ENCODE assay signal across 16 cellular contexts in the genomic region with DNA sequence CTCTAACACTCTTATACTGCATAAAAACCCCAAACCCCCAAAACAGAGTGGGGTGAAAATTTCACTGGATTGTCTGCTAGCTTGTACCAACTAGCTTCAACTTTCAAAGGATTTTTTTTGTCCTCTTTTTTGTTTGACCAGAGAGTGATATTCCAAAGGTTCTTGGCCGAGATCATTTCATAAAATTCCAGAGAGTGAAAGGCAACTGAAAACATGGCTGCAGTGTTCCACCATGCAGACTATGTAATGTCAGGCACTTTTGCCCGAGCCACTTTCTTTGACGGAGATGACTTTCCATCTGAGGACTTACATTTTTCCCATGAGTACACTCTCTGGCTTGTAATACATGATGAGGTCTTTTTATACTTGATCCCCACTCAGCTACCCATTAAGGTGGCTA.
DNase-seq lines count a peak whose midpoint lies in the region; TF ChIP-seq lines count a peak whose summit lies in the region.
"Had no signal": no experiment of that assay in that cellular context is flagged by ENCODE, and none has a peak within 500 bp of the region (broad histone marks: within the 10 kb centered on the region; RNA-seq: fewer than 3 reads in every experiment).

No MANE protein-coding gene starts in this region.

- H2BK12ac ChIP-seq in trophoblast cell (ENCODE audit: low read length) = peak overlapping the region; percentile 32

- H3K27ac ChIP-seq in esophagus muscularis mucosa (replicated peaks in 1 of 4) = peak overlapping the region in 3 of 4 donors; percentile 49 to 71 (median 52)
- peak overlapping the region; percentile 79 for H3K27ac ChIP-seq in trophoblast cell (ENCODE audit: low read depth, low read length)
- H3K27ac ChIP-seq: BLaER1, HL-60 had no signal

- peak overlapping the region; percentile 85 for H2BK120ac ChIP-seq in trophoblast cell (ENCODE audit: insufficient read depth, low read length, poor library complexity)

- H3K27ac Mint-ChIP-seq in Calu3 (ENCODE audit: unreplicated experiment) = peak overlapping the region; percentile 81
- H3K27ac Mint-ChIP-seq: CD8-positive, alpha-beta memory T cell had no signal

- H2AFZ ChIP-seq in trophoblast cell (ENCODE audit: insufficient read depth, low read length, poor library complexity) = no peak overlapping the region

- H3K9me3 ChIP-seq in BE2C (no peaks in the 10 kb centered on the region), esophagus muscularis mucosa (no peaks in the 10 kb centered on the region), trophoblast cell (ENCODE audit: insufficient read depth, low read depth, low read length) (no peaks in the 10 kb centered on the region)
- H3K9me3 ChIP-seq: BLaER1 had no signal

- H3K4me2 ChIP-seq in trophoblast cell (ENCODE audit: low read length) = no peak overlapping the region
- H3K4me2 ChIP-seq: BLaER1 had no signal

- H3K27me3 Mint-ChIP-seq in Calu3 (ENCODE audit: unreplicated experiment) = no peaks in the 10 kb centered on the region
- H3K27me3 Mint-ChIP-seq: CD8-positive, alpha-beta memory T cell had no signal

- intact Hi-C loops in Calu3 (cut with micrococcal nuclease; ENCODE audit: unreplicated experiment) (no loop called here), esophagus muscularis mucosa (cut with DNase I) (no loop called here)

- H3K36me3 ChIP-seq in BE2C (no peaks in the 10 kb centered on the region), esophagus muscularis mucosa (no peaks in the 10 kb centered on the region), trophoblast cell (ENCODE audit: control insufficient read depth in 1 of 2, insufficient read depth in 2 of 2, low read length in 2 of 2) (no peaks in the 10 kb centered on the region)
- H3K36me3 ChIP-seq: BLaER1 had no signal

- no peak overlapping the region for H3K14ac ChIP-seq in trophoblast cell (ENCODE audit: low read length)

- H3K27me3 ChIP-seq in BE2C (no peaks in the 10 kb centered on the region), esophagus muscularis mucosa (no peaks in the 10 kb centered on the region), trophoblast cell (ENCODE audit: insufficient read depth, low read length) (no peaks in the 10 kb centered on the region)
- H3K27me3 ChIP-seq: BLaER1 had no signal

- no peak overlapping the region for H4K12ac ChIP-seq in trophoblast cell (ENCODE audit: low read depth, low read length)

- no peaks in the 10 kb centered on the region for H3K9me3 Mint-ChIP-seq in Calu3 (ENCODE audit: low read depth, unreplicated experiment)
- H3K9me3 Mint-ChIP-seq: CD8-positive, alpha-beta memory T cell; HFFc6 had no signal

- peak overlapping the region; percentile 64 for H3K4ac ChIP-seq in trophoblast cell (ENCODE audit: low read depth, low read length)

- H3K4me3 Mint-ChIP-seq in Calu3 (ENCODE audit: low read depth, unreplicated experiment) = peak overlapping the region; percentile 43
- H3K4me3 Mint-ChIP-seq: CD8-positive, alpha-beta memory T cell; HFFc6 had no signal

- peak overlapping the region; percentile 80 for H2BK5ac ChIP-seq in trophoblast cell (ENCODE audit: low read depth, low read length, poor library complexity)

- H3K79me1 ChIP-seq in trophoblast cell (ENCODE audit: low read length) = peaks cover 11% of the 10 kb centered on the region

- DNase-seq in BE2C (no peak), Calu3 (no peak), esophagus muscularis mucosa (ENCODE audit: extremely low spot score) (no peak), trophoblast cell (no peak), DMS153 treated with DMSO at 0.1 percent for 48 hours (lab: John Stamatoyannopoulos, UW; ENCODE audit: unreplicated experiment) (no peak), SIG-M5 (lab: John Stamatoyannopoulos, UW) (no peak)
- no peak for DNase-seq in stimulated activated CD8-positive, alpha-beta memory T cell treated with anti-CD3 and anti-CD28 coated beads, Interleukin-4, amount 100 ng/mL, for 48 hours
- DNase-seq: CD8-positive, alpha-beta memory T cell; DMS 273 treated with DMSO at 0.1 percent for 48 hours; EL; HFFc6; KBM-7; NCI-H1694; SHP77 had no signal

- BruUV-seq in Calu3 (replicated peaks; lab: Mats Ljungman, UMichigan) = no TSS peak

- no peak for TF ChIP-seq EP300 in esophagus muscularis mucosa (IDR thresholded peaks at IDR 0.05)

- peak overlapping the region; percentile 17 for H4K8ac ChIP-seq in trophoblast cell (ENCODE audit: low read depth, low read length)

- no peak overlapping the region for H3K9ac ChIP-seq in trophoblast cell (ENCODE audit: low read length)
- H3K9ac ChIP-seq: BLaER1 had no signal

- TF ChIP-seq CTCF in BE2C (IDR thresholded peaks at IDR 0.05; ENCODE audit: low read depth, low read length) (no peak), Calu3 (IDR thresholded peaks at IDR 0.05; ENCODE audit: unreplicated experiment) (no peak), esophagus muscularis mucosa (IDR thresholded peaks at IDR 0.05) (no peak)

- peaks cover 27% of the 10 kb centered on the region for H3K4me1 ChIP-seq in BE2C
- H3K4me1 ChIP-seq in esophagus muscularis mucosa = peaks cover 36 to 53% (median 51%) of the 10 kb centered on the region in 4 donors
- H3K4me1 ChIP-seq in trophoblast cell (ENCODE audit: control insufficient read depth in 1 of 2, insufficient read depth in 2 of 2, low read length in 2 of 2) = peaks cover 6 to 8% of the 10 kb centered on the region in 2 experiments
- H3K4me1 ChIP-seq: BLaER1 had no signal

- no peak overlapping the region for H3K23ac ChIP-seq in trophoblast cell (ENCODE audit: low read length)

- H2AK5ac ChIP-seq in trophoblast cell (ENCODE audit: low read length) = no peak overlapping the region

- CTCF ChIA-PET in Calu3 (lab: Charles Lee) = interaction anchor here (0.6 to 2.2 kb wide), 8 partner anchors 8 to 288 kb away, joined by 3 to 13 read pairs (median 4); no protein-coding TSS in a partner anchor

- no peaks in the 10 kb centered on the region for H3K36me3 Mint-ChIP-seq in Calu3 (ENCODE audit: insufficient read depth, unreplicated experiment)

- no peak overlapping the region for H3K18ac ChIP-seq in trophoblast cell (ENCODE audit: low read length)

- TF ChIP-seq POLR2A in esophagus muscularis mucosa (IDR thresholded peaks at IDR 0.05; ENCODE audit: low read depth) = no peak

- H4K91ac ChIP-seq in trophoblast cell (ENCODE audit: low read depth, low read length) = peak overlapping the region; percentile 70

- H3K79me2 ChIP-seq in trophoblast cell (ENCODE audit: control insufficient read depth, insufficient read depth, low read length, poor library complexity) = no peaks in the 10 kb centered on the region

- peaks cover 42% of the 10 kb centered on the region for H3K4me1 Mint-ChIP-seq in Calu3 (ENCODE audit: low read depth, unreplicated experiment)

- H3K4me3 ChIP-seq in BE2C (ENCODE audit: low read depth, low read length) (peak overlapping the region; percentile 1; the same call in 1 of the 2 replicates), esophagus muscularis mucosa (no peak overlapping the region), trophoblast cell (ENCODE audit: low read depth, low read length) (no peak overlapping the region)
- H3K4me3 ChIP-seq: BLaER1 had no signal

- WGBS in esophagus muscularis mucosa = 91% methylated on average over 3 of the region's 3 CpGs
- no CpG with 5 or more reads among the region's 3 CpGs for WGBS in trophoblast cell (ENCODE audit: extremely low coverage, insufficient coverage, insufficient read length)
